9 cellular contexts compared by ENCODE assay signal in the genomic region with DNA sequence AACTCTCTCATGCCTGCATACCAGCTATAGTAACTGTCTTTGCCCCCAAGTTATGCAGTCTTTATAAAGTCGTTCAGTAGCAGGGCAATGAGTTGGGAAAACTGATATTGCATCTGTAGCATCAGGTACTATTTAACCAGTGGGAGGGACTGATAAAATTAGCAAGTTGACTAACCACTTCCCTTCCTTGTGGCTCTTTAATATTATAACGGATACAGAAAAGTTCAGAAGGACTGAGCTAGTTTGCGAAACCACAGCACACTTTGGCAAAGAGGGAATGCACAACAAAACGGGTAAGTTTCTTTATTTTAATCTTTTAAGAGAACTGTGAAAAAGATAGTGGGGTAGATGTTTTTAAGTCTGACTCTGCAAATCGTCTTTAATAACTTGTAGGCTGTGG.
DNase-seq lines count a peak whose midpoint lies in the region; ATAC-seq and TF ChIP-seq lines count a peak whose summit lies in the region.
"Had no signal": no experiment of that assay in that cellular context is flagged by ENCODE, and none has a peak within 500 bp of the region (broad histone marks: within the 10 kb centered on the region; RNA-seq: fewer than 3 reads in every experiment).

No MANE protein-coding gene starts in this region.

- peaks cover 2% of the 10 kb centered on the region for H3K36me3 Mint-ChIP-seq in memory B cell

- H3K79me1 ChIP-seq in mesenchymal stem cell (replicated peaks; ENCODE audit: low read length, poor library complexity, severe bottlenecking): no peaks in the 10 kb centered on the region

- H3K9me3 Mint-ChIP-seq in memory B cell: no peaks in the 10 kb centered on the region

- no peaks in the 10 kb centered on the region for H3K36me3 ChIP-seq in mesenchymal stem cell (ENCODE audit: control insufficient read depth in 1 of 2, insufficient read depth in 2 of 2, low read depth in 1 of 2, low read length in 2 of 2)

- TF ChIP-seq CTCF in NB4 (IDR thresholded peaks at IDR 0.05; ENCODE audit: low read depth, low read length): no peak

- H4K91ac ChIP-seq in mesenchymal stem cell (ENCODE audit: low read length): no peak overlapping the region

- H3K14ac ChIP-seq in mesenchymal stem cell (ENCODE audit: low read length in 2 of 2): no peak overlapping the region

- H3K4me3 Mint-ChIP-seq in memory B cell: peak overlapping the region; percentile 78

- H3K9me3 ChIP-seq in mesenchymal stem cell (ENCODE audit: control insufficient read depth, low read length): no peaks in the 10 kb centered on the region

- H4K8ac ChIP-seq in mesenchymal stem cell (ENCODE audit: low read length): no peak overlapping the region

- H2BK5ac ChIP-seq in mesenchymal stem cell (ENCODE audit: low read depth, low read length, poor library complexity, severe bottlenecking): no peak overlapping the region

- peak; percentile 80 for DNase-seq in NB4 (ENCODE audit: low read depth)
- DNase-seq in memory B cell (ENCODE audit: low spot score in 2 of 2): no peak
- DNase-seq in mesenchymal stem cell: no peak
- no peak for DNase-seq in GM03348 (ENCODE audit: low spot score)
- no peak for DNase-seq in activated CD4-positive, alpha-beta T cell treated with anti-CD3 and anti-CD28 coated beads, Interleukin-2, amount 50 U/mL, for 1 hour
- DNase-seq in activated effector memory CD4-positive, alpha-beta T cell treated with Interleukin-2 at 50 U/mL for 16 hours: no peak
- DNase-seq: posterior cingulate gyrus had no signal

- H3K4me2 ChIP-seq in mesenchymal stem cell (ENCODE audit: low read length, poor library complexity, severe bottlenecking): no peak overlapping the region

- H2AFZ ChIP-seq in mesenchymal stem cell (ENCODE audit: low read depth, low read length): no peak overlapping the region

- no peaks in the 10 kb centered on the region for H3K4me1 ChIP-seq in mesenchymal stem cell (ENCODE audit: control insufficient read depth, insufficient read depth, low read depth, low read length)

- peak; percentile 74 for ATAC-seq in GM18873 (IDR thresholded peaks at IDR 0.05; ENCODE audit: low FRiP score, unreplicated experiment)
- peak; percentile 46 for ATAC-seq in HG02840 (IDR thresholded peaks at IDR 0.05; ENCODE audit: low FRiP score, unreplicated experiment)
- peak; percentile 49 for ATAC-seq in memory B cell (ENCODE audit: low read depth)

- no peak overlapping the region for H3K23ac ChIP-seq in mesenchymal stem cell (ENCODE audit: low read length in 2 of 2)

- H3K4ac ChIP-seq in mesenchymal stem cell (ENCODE audit: low read depth in 1 of 2, low read length in 2 of 2): no peak overlapping the region

- no peak overlapping the region for H2AK5ac ChIP-seq in mesenchymal stem cell (ENCODE audit: low read length, severe bottlenecking)

- no peak overlapping the region for H2BK12ac ChIP-seq in mesenchymal stem cell (ENCODE audit: low read length in 2 of 2)

- no peak for TF ChIP-seq POLR2A in NB4 (IDR thresholded peaks at IDR 0.05; ENCODE audit: extremely low read depth, insufficient read length)

- no peak overlapping the region for H3K18ac ChIP-seq in mesenchymal stem cell (ENCODE audit: low read depth in 1 of 2, low read length in 2 of 2)

- no peak overlapping the region for H2BK15ac ChIP-seq in mesenchymal stem cell (ENCODE audit: low read depth, poor library complexity, severe bottlenecking)

- no peak overlapping the region for H2BK120ac ChIP-seq in mesenchymal stem cell (ENCODE audit: low read depth, low read length)

- H3K9ac ChIP-seq in mesenchymal stem cell (ENCODE audit: low read length): no peak overlapping the region

- H3K27me3 ChIP-seq in mesenchymal stem cell (ENCODE audit: control insufficient read depth in 1 of 2, insufficient read depth in 1 of 2, low read length in 2 of 2): no peaks in the 10 kb centered on the region

- peak overlapping the region; percentile 58 for H3K27ac Mint-ChIP-seq in memory B cell

- H3K27ac ChIP-seq in mesenchymal stem cell (ENCODE audit: low read length, poor library complexity, severe bottlenecking): no peak overlapping the region

- no peaks in the 10 kb centered on the region for H3K27me3 Mint-ChIP-seq in memory B cell

- 77% methylated on average over 5 of the region's 5 CpGs for WGBS in mesenchymal stem cell

- H3K4me3 ChIP-seq in NB4 (ENCODE audit: low read depth, low read length): peak overlapping the region; percentile 69
- no peak overlapping the region for H3K4me3 ChIP-seq in mesenchymal stem cell (ENCODE audit: insufficient read depth in 1 of 2, low read depth in 1 of 2, low read length in 2 of 2)

- H3K4me1 Mint-ChIP-seq in memory B cell: peaks cover 42% of the 10 kb centered on the region
